Comparison of ENCODE assay signal across 8 cellular contexts in the genomic region with DNA sequence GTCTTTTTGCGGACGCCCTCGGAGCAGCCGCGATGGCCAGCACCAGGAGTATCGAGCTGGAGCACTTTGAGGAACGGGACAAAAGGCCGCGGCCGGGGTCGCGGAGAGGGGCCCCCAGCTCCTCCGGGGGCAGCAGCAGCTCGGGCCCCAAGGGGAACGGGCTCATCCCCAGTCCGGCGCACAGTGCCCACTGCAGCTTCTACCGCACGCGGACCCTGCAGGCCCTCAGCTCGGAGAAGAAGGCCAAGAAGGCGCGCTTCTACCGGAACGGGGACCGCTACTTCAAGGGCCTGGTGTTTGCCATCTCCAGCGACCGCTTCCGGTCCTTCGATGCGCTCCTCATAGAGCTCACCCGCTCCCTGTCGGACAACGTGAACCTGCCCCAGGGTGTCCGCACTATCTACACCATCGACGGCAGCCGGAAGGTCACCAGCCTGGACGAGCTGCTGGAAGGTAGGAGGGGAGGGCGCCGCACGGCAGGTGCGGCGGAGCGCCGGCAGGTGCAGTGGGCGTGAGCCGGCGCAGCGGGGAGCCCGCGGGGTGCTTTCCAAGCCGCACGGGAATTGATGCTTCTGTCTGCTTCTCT. TPM values are rescaled to one million over a fixed set of nuclear protein-coding genes. Genes with fewer than 3 reads are reported as not detected.
DNase-seq lines count a peak whose midpoint lies in the region; ATAC-seq and TF ChIP-seq lines count a peak whose summit lies in the region.

No MANE protein-coding gene starts in this region.

- ATAC-seq in HG03175 (IDR thresholded peaks at IDR 0.05; ENCODE audit: unreplicated experiment) = peak; percentile 48
- peak; percentile 58 to 64 for ATAC-seq in lower lobe of right lung
- ATAC-seq in HG03039 (IDR thresholded peaks at IDR 0.05; ENCODE audit: unreplicated experiment) = no peak

- intact Hi-C loops in activated naive CD4-positive, alpha-beta T cell treated with anti-CD3 and anti-CD28 coated beads for 36 hours (cut with micrococcal nuclease) = no loop called here
- intact Hi-C loops in dorsolateral prefrontal cortex (cut with DNase I) (loop anchor here (5.0 to 10.0 kb wide), 3 partner anchors 136 to 166 kb away; no protein-coding TSS in a partner anchor), lower lobe of right lung (cut with DNase I) (no loop called here), thyroid gland (cut with DNase I) (loop anchor here (10.0 kb wide), 1 partner anchor 156 kb away; no protein-coding TSS in a partner anchor)

- H3K4me3 ChIP-seq in SJCRH30 = peak overlapping the region; percentile 86
- peak overlapping the region; percentile 60 to 93 (median 82) for H3K4me3 ChIP-seq in dorsolateral prefrontal cortex
- H3K4me3 ChIP-seq in lower lobe of right lung = peak overlapping the region; percentile 81
- H3K4me3 ChIP-seq in thyroid gland (replicated peaks in 1 of 3) = peak overlapping the region; percentile 53 to 84 (median 58)

- H3K36me3 Mint-ChIP-seq in activated naive CD4-positive, alpha-beta T cell treated with anti-CD3 and anti-CD28 coated beads for 36 hours (ENCODE audit: low read depth) = no peaks in the 10 kb centered on the region

- H3K9me3 ChIP-seq in SJCRH30 (replicated peaks) (no peaks in the 10 kb centered on the region), lower lobe of right lung (no peaks in the 10 kb centered on the region), thyroid gland (no peaks in the 10 kb centered on the region)

- DNase-seq in activated naive CD4-positive, alpha-beta T cell treated with anti-CD3 and anti-CD28 coated beads for 36 hours = peak; percentile 27
- no peak for DNase-seq in activated naive CD4-positive, alpha-beta T cell (lab: John Stamatoyannopoulos, UW)
- DNase-seq in SJCRH30 = peak; percentile 23 to 37
- DNase-seq in dorsolateral prefrontal cortex = peak in 7 of 10 donors; percentile 20 to 52 (median 39)
- peak; percentile 55 for DNase-seq in lower lobe of right lung
- DNase-seq in thyroid gland = peak; percentile 56 to 57

- H3K4me1 ChIP-seq in SJCRH30 (no peaks in the 10 kb centered on the region), lower lobe of right lung (peaks cover 20% of the 10 kb centered on the region), thyroid gland (peaks cover 4 to 10% of the 10 kb centered on the region in 2 donors)

- CTCF ChIA-PET in activated naive CD4-positive, alpha-beta T cell treated with anti-CD3 and anti-CD28 coated beads for 36 hours (lab: Charles Lee) = no interaction called here

- H3K27me3 ChIP-seq in SJCRH30 (no peaks in the 10 kb centered on the region), dorsolateral prefrontal cortex (no peaks in the 10 kb centered on the region), lower lobe of right lung (ENCODE audit: low read depth) (no peaks in the 10 kb centered on the region), thyroid gland (no peaks in the 10 kb centered on the region)

- H3K36me3 ChIP-seq in SJCRH30 (no peaks in the 10 kb centered on the region), lower lobe of right lung (no peaks in the 10 kb centered on the region), thyroid gland (no peaks in the 10 kb centered on the region)

- H3K27me3 Mint-ChIP-seq in activated naive CD4-positive, alpha-beta T cell treated with anti-CD3 and anti-CD28 coated beads for 36 hours (ENCODE audit: low read depth) = peaks cover 50% of the 10 kb centered on the region

- TF ChIP-seq POLR2A in thyroid gland (IDR thresholded peaks at IDR 0.05) = no peak

- peaks cover 1% of the 10 kb centered on the region for H3K9me3 Mint-ChIP-seq in activated naive CD4-positive, alpha-beta T cell treated with anti-CD3 and anti-CD28 coated beads for 36 hours

- TF ChIP-seq CTCF in dorsolateral prefrontal cortex (IDR thresholded peaks at IDR 0.05 in 54 of 56, conservative IDR thresholded peaks at IDR 0.05 in 2 of 56; ENCODE audit: low read depth in 1 of 56, partially characterized antibody in 56 of 56) = no peak
- TF ChIP-seq CTCF in lower lobe of right lung (IDR thresholded peaks at IDR 0.05) = no peak
- TF ChIP-seq CTCF in thyroid gland (IDR thresholded peaks at IDR 0.05) = peak in 3 of 6 experiments; percentile 12 to 24 (median 21)

- 1% methylated on average over 25 to 26 of the region's 54 CpGs for WGBS in thyroid gland, 2 donors

- H3K4me3 Mint-ChIP-seq in activated naive CD4-positive, alpha-beta T cell treated with anti-CD3 and anti-CD28 coated beads for 36 hours = peak overlapping the region; percentile 48

- H3K27ac Mint-ChIP-seq in activated naive CD4-positive, alpha-beta T cell treated with anti-CD3 and anti-CD28 coated beads for 36 hours = no peak overlapping the region

- H3K4me1 Mint-ChIP-seq in activated naive CD4-positive, alpha-beta T cell treated with anti-CD3 and anti-CD28 coated beads for 36 hours (ENCODE audit: low read depth) = peaks cover 8% of the 10 kb centered on the region

- H3K27ac ChIP-seq in SJCRH30 (no peak overlapping the region; the same call in 1 of the 2 replicates), dorsolateral prefrontal cortex (peak overlapping the region in 56 of 59 donors; percentile 11 to 92 (median 81)), lower lobe of right lung (peak overlapping the region; percentile 80), thyroid gland (peak overlapping the region; percentile 74 to 88 (median 83))

RNA-seq across cellular contexts. Expression of gene DCLK2, which starts 0.8 kb away (rescaled TPM):
- total RNA-seq in activated naive CD4-positive, alpha-beta T cell treated with anti-CD3 and anti-CD28 coated beads for 36 hours = not detected
- 5.2 and 5.7 TPM in 2 replicates for total RNA-seq in SJCRH30 (2014; rRNA removed; shearing (Covaris generic))
- total RNA-seq in dorsolateral prefrontal cortex = 100 to 1,000 TPM in 15 of 120 experiments, 10 to 100 TPM in 105; 56.6 to 129 (median 86.3) TPM
- total RNA-seq in lower lobe of right lung = 2.9 TPM
- 10 to 100 TPM in 3 of 4 donors, 1 to 10 TPM in 1; 6.6 to 19.7 (median 12.3) TPM for total RNA-seq in thyroid gland

Comparison
In these comparisons a context has a peak if more than half of its experiments do, and no peak if none do; other contexts are left out.
1. DNase-seq: peak in activated naive CD4-positive, alpha-beta T cell treated with anti-CD3 and anti-CD28 coated beads for 36 hours (single experiment), SJCRH30 (2 of 2), dorsolateral prefrontal cortex (7 of 10), lower lobe of right lung (single experiment) and thyroid gland (2 of 2); none in activated naive CD4-positive, alpha-beta T cell (0 of 4).
2. intact Hi-C loops: an anchor here in dorsolateral prefrontal cortex (5.0 to 10.0 kb wide) and thyroid gland (10.0 kb wide); none called in activated naive CD4-positive, alpha-beta T cell treated with anti-CD3 and anti-CD28 coated beads for 36 hours and lower lobe of right lung.
3. Peak in every context shown above with its lines, with median percentiles within 50 percentile points of each other: H3K4me3 ChIP-seq.